In the genomic region with DNA sequence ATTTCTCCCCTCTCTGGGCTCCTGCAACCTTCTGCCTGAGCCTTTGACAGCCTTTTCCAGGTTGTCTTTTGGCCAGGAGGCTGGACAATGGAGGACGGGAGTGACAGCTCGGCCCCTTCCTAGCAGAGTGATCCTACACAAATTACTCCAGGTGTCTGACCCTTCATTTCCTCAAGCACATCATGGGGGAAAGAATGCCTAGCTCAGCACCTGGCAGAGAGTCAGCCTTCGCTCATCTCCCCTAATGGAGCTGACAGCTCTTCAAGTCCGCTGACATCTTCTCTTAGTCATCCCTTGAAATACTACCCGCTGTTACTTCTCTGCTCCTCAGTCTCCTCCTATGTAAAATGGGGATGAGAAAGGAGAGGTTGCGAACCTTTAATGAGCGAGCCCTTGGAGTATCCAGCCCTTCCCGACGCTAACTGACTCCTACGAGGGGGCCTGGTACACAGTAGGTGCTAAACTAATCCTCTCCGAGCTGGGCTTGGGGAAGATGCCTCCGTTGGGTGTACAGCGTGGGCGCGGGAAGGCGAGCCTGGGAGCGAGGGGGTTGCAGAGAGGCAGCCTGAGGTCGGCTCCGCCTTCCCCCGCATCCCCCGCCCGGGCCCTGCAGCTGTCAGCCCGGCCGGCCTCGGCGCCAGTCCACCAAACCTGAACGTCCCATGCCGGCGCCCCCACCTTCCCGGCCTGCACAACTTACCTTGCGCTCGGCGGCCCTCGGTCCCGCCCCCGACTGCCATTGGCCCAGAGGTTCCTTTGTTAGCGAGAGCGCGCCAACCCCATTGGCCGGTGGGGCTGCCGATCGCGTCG, we compare ENCODE assay signal across 8 cellular contexts. TPM values are rescaled to one million over a fixed set of nuclear protein-coding genes. Genes with fewer than 3 reads are reported as not detected.
A peak's percentile ranks its signal among the peaks of the same experiment; 100 is the strongest.
DNase-seq lines count a peak whose midpoint lies in the region; ATAC-seq and TF ChIP-seq lines count a peak whose summit lies in the region.

No MANE protein-coding gene starts in this region.

- peak overlapping the region; percentile 59 for H3K27ac Mint-ChIP-seq in activated naive CD4-positive, alpha-beta T cell treated with anti-CD3 and anti-CD28 coated beads, Interleukin-2, amount 50 U/mL, for 24 hours
- peak overlapping the region; percentile 98 for H3K27ac Mint-ChIP-seq in glutamatergic neuron (ENCODE audit: unreplicated experiment)

- H3K27ac ChIP-seq in SK-N-MC (no peak overlapping the region), temporal lobe (ENCODE audit: low read depth, low read length) (peak overlapping the region; percentile 72)

- H3K4me1 Mint-ChIP-seq in activated naive CD4-positive, alpha-beta T cell treated with anti-CD3 and anti-CD28 coated beads, Interleukin-2, amount 50 U/mL, for 24 hours: peaks cover 42% of the 10 kb centered on the region
- H3K4me1 Mint-ChIP-seq in glutamatergic neuron (ENCODE audit: low read depth, unreplicated experiment): peaks cover 30% of the 10 kb centered on the region

- no peak for TF ChIP-seq CTCF in GM06990 (IDR thresholded peaks at IDR 0.05; ENCODE audit: insufficient read depth, low read length, poor library complexity, severe bottlenecking)
- no peak for TF ChIP-seq CTCF in glutamatergic neuron (IDR thresholded peaks at IDR 0.05; ENCODE audit: partially characterized antibody, unreplicated experiment)
- no peak for TF ChIP-seq CTCF in omental fat pad (IDR thresholded peaks at IDR 0.05)

- H3K4me3 ChIP-seq in GM06990 (replicated peaks; ENCODE audit: low read depth, low read length): peak overlapping the region; percentile 66
- H3K4me3 ChIP-seq in SK-N-MC: peak overlapping the region; percentile 87

- 0 out of 2 replicates have a peak, but pooled peaks cover 4% of the 10 kb centered on the region for H3K9me3 ChIP-seq in SK-N-MC (ENCODE audit: low read depth, low read length)

- H3K9me3 Mint-ChIP-seq in activated naive CD4-positive, alpha-beta T cell treated with anti-CD3 and anti-CD28 coated beads, Interleukin-2, amount 50 U/mL, for 24 hours: no peaks in the 10 kb centered on the region
- H3K9me3 Mint-ChIP-seq in glutamatergic neuron (ENCODE audit: unreplicated experiment): peaks cover 24% of the 10 kb centered on the region

- DNase-seq in GM06990 (ENCODE audit: extremely low read depth, insufficient read length) (peak; percentile 98), NCI-H1048 (lab: John Stamatoyannopoulos, UW) (peak; percentile 95), SK-N-MC (ENCODE audit: low read depth, low spot score) (peak; percentile 18), glutamatergic neuron (peak; percentile 100), omental fat pad (ENCODE audit: low spot score) (peak; percentile 94)

- no peaks in the 10 kb centered on the region for H3K36me3 ChIP-seq in GM06990 (ENCODE audit: control insufficient read depth, insufficient read depth, low read length)
- H3K36me3 ChIP-seq in SK-N-MC (ENCODE audit: insufficient read depth, low read length): peaks cover 8% of the 10 kb centered on the region; the same call in 1 of the 2 replicates

- no peaks in the 10 kb centered on the region for H3K27me3 Mint-ChIP-seq in activated naive CD4-positive, alpha-beta T cell treated with anti-CD3 and anti-CD28 coated beads, Interleukin-2, amount 50 U/mL, for 24 hours
- peaks cover 24% of the 10 kb centered on the region for H3K27me3 Mint-ChIP-seq in glutamatergic neuron (ENCODE audit: unreplicated experiment)

- H3K36me3 Mint-ChIP-seq in activated naive CD4-positive, alpha-beta T cell treated with anti-CD3 and anti-CD28 coated beads, Interleukin-2, amount 50 U/mL, for 24 hours: no peaks in the 10 kb centered on the region
- no peaks in the 10 kb centered on the region for H3K36me3 Mint-ChIP-seq in glutamatergic neuron (ENCODE audit: unreplicated experiment)

- peak overlapping the region; percentile 78 for H3K4me3 Mint-ChIP-seq in activated naive CD4-positive, alpha-beta T cell treated with anti-CD3 and anti-CD28 coated beads, Interleukin-2, amount 50 U/mL, for 24 hours
- H3K4me3 Mint-ChIP-seq in glutamatergic neuron (ENCODE audit: unreplicated experiment): peak overlapping the region; percentile 79

- H3K27me3 ChIP-seq in GM06990 (replicated peaks; ENCODE audit: control insufficient read depth, insufficient read depth, low read length): no peaks in the 10 kb centered on the region

- peak overlapping the region; percentile 51 for H3K9ac ChIP-seq in SK-N-MC (ENCODE audit: insufficient read length)

- ATAC-seq in HG02610 (IDR thresholded peaks at IDR 0.05; ENCODE audit: unreplicated experiment) (peak; percentile 92), omental fat pad (ENCODE audit: low FRiP score) (peak; percentile 96)

RNA-seq across cellular contexts. Expression of a gene that starts 0.5 kb away (rescaled TPM):
- total RNA-seq in glutamatergic neuron (ENCODE audit: unreplicated experiment) (863 TPM), omental fat pad (100 to 1,000 TPM in 3 of 4 donors, 10 to 100 TPM in 1; 68.6 to 196 (median 125) TPM), temporal lobe (146 TPM)

Comparison
In these comparisons a context has a peak if more than half of its experiments do, and no peak if none do; other contexts are left out.
1. DNase-seq: peak in every context shown above with its lines; median percentile 100 in glutamatergic neuron; 98 in GM06990; 95 in NCI-H1048; 94 in omental fat pad; 18 in SK-N-MC.